Comparison of ENCODE assay signal across 9 cellular contexts in genomic region chr14:104870368-104871144, GRCh38. TPM values are rescaled to one million over a fixed set of nuclear protein-coding genes. Genes with fewer than 3 reads are reported as not detected.
DNase-seq lines count a peak whose midpoint lies in the region; ATAC-seq and TF ChIP-seq lines count a peak whose summit lies in the region.
"Had no signal": no experiment of that assay in that cellular context is flagged by ENCODE, and none has a peak within 500 bp of the region (broad histone marks: within the 10 kb centered on the region; RNA-seq: fewer than 3 reads in every experiment).

No MANE protein-coding gene starts in this region.

- H3K27me3 Mint-ChIP-seq in GM23338 (ENCODE audit: insufficient read depth, low read depth, poor library complexity) (peaks cover 21% of the 10 kb centered on the region), endothelial cell (ENCODE audit: unreplicated experiment) (peaks cover 19% of the 10 kb centered on the region)

- TF ChIP-seq CTCF in GM23338 (conservative IDR thresholded peaks at IDR 0.05; ENCODE audit: low read depth in 2 of 2): peak; percentile 48 to 75
- no peak for TF ChIP-seq CTCF in endothelial cell (IDR thresholded peaks at IDR 0.05; ENCODE audit: unreplicated experiment)

- H3K4me3 ChIP-seq in GM23338: no peak overlapping the region

- peaks cover 26% of the 10 kb centered on the region for H3K4me1 Mint-ChIP-seq in GM23338
- H3K4me1 Mint-ChIP-seq in endothelial cell (ENCODE audit: unreplicated experiment): peaks cover 7% of the 10 kb centered on the region

- H3K27ac Mint-ChIP-seq in GM23338 (no peak overlapping the region), endothelial cell (ENCODE audit: unreplicated experiment) (no peak overlapping the region)

- H3K79me2 ChIP-seq in GM23338 (replicated peaks; ENCODE audit: insufficient read depth): peaks cover 35% of the 10 kb centered on the region

- H3K4me3 Mint-ChIP-seq in GM23338: no peak overlapping the region
- no peak overlapping the region for H3K4me3 Mint-ChIP-seq in endothelial cell (ENCODE audit: unreplicated experiment)

- H3F3A ChIP-seq in GM23338 (replicated peaks; ENCODE audit: low read depth): no peaks in the 10 kb centered on the region; the same call in 1 of the 2 replicates

- H3K27ac ChIP-seq in GM23338 (ENCODE audit: low read depth): no peak overlapping the region

- ATAC-seq in GM23338: peak; percentile 49
- ATAC-seq in GM19397 (IDR thresholded peaks at IDR 0.05; ENCODE audit: unreplicated experiment): no peak
- ATAC-seq in HG02678 (IDR thresholded peaks at IDR 0.05; ENCODE audit: unreplicated experiment): no peak

- H3K9me2 ChIP-seq in GM23338 (ENCODE audit: insufficient read depth): no peaks in the 10 kb centered on the region

- no peak overlapping the region for H2AFZ ChIP-seq in GM23338

- no peak overlapping the region for H3K4me2 ChIP-seq in GM23338

- H3K36me3 Mint-ChIP-seq in GM23338 (ENCODE audit: low read depth) (no peaks in the 10 kb centered on the region; the same call in 2 of the 3 replicates), endothelial cell (ENCODE audit: low read depth, unreplicated experiment) (peaks cover 6% of the 10 kb centered on the region)

- H3K36me3 ChIP-seq in GM23338 (ENCODE audit: insufficient read depth): no peaks in the 10 kb centered on the region

- peaks cover 11% of the 10 kb centered on the region; the same call in 1 of the 2 replicates for H4K20me1 ChIP-seq in GM23338 (replicated peaks; ENCODE audit: insufficient read depth)

- H3K9me3 Mint-ChIP-seq in GM23338 (no peaks in the 10 kb centered on the region), endothelial cell (ENCODE audit: unreplicated experiment) (no peaks in the 10 kb centered on the region)

- H3K27me3 ChIP-seq in GM23338 (ENCODE audit: insufficient read depth): no peaks in the 10 kb centered on the region

- DNase-seq in GM23338 (ENCODE audit: low spot score) (peak; percentile 68), endothelial cell (ENCODE audit: low spot score) (peak; percentile 66), DMS79 treated with DMSO at 0.1 percent for 48 hours (lab: John Stamatoyannopoulos, UW) (no peak), NCI-H345 (lab: John Stamatoyannopoulos, UW) (no peak)
- peak; percentile 21 to 33 (median 26) for DNase-seq in activated CD4-positive, CD25-positive, alpha-beta regulatory T cell (lab: John Stamatoyannopoulos, UW)
- DNase-seq in stimulated activated CD4-positive, alpha-beta T cell treated with anti-CD3 and anti-CD28 coated beads, Interleukin-2, amount 100 ng/mL, for 4 hours (ENCODE audit: low read depth): peak; percentile 16

- no peaks in the 10 kb centered on the region; the same call in 1 of the 2 replicates for H3K4me1 ChIP-seq in GM23338 (ENCODE audit: insufficient read depth)

TF ChIP-seq in GM23338, 12 proteins besides CTCF, POLR2A, EP300 and RAD21 (continues in another document):
- TF ChIP-seq NANOG (IDR thresholded peaks at IDR 0.05; ENCODE audit: borderline replicate concordance): no peak
- no peak for TF ChIP-seq ZNF331 (CRISPR knock-in tag; IDR thresholded peaks at IDR 0.05; ENCODE audit: low read depth)
- TF ChIP-seq EZH2phosphoT487 (IDR thresholded peaks at IDR 0.05; ENCODE audit: unreplicated experiment): no peak
- TF ChIP-seq REST (IDR thresholded peaks at IDR 0.05; ENCODE audit: unreplicated experiment): no peak
- TF ChIP-seq POLR2AphosphoS5 (IDR thresholded peaks at IDR 0.05; ENCODE audit: low read depth): no peak
- TF ChIP-seq CREB1 (CRISPR knock-in tag; IDR thresholded peaks at IDR 0.05; ENCODE audit: low read depth): no peak
- no peak for TF ChIP-seq ETS1 (IDR thresholded peaks at IDR 0.05)

RNA-seq across cellular contexts. Expression of gene CEP170B, which starts 5.5 kb away (rescaled TPM):
- total RNA-seq in GM23338 (2014; rRNA removed; shearing (Covaris generic)): 31.3 and 37.1 TPM in 2 replicates
- polyA plus RNA-seq in GM23338 (2016; fragmentation: Nextera tagmentation; extraction: Ambion mirVana): 4.6 and 5.3 TPM in 2 replicates
- total RNA-seq in endothelial cell (ENCODE audit: unreplicated experiment): 11.3 TPM

RNA-seq across cellular contexts. Expression of gene PLD4, which starts 54.1 kb away (rescaled TPM):
- 0.08 TPM in 1 of 2 replicates, not detected in the other for total RNA-seq in GM23338 (2014; rRNA removed; shearing (Covaris generic))
- 0.21 TPM in 1 of 2 replicates, not detected in the other for polyA plus RNA-seq in GM23338 (2016; fragmentation: Nextera tagmentation; extraction: Ambion mirVana)
- total RNA-seq in endothelial cell (ENCODE audit: unreplicated experiment): 1.3 TPM
- total RNA-seq: dermis microvascular lymphatic vessel endothelial cell had no signal

Comparison
In these comparisons a context has a peak if more than half of its experiments do, and no peak if none do; other contexts are left out.
1. DNase-seq: peak in GM23338 (single experiment), activated CD4-positive, CD25-positive, alpha-beta regulatory T cell (4 of 4), endothelial cell (single experiment) and stimulated activated CD4-positive, alpha-beta T cell treated with anti-CD3 and anti-CD28 coated beads, Interleukin-2, amount 100 ng/mL, for 4 hours (single experiment); none in DMS79 treated with DMSO at 0.1 percent for 48 hours (single experiment) and NCI-H345 (single experiment).